28 cellular contexts compared by ENCODE assay signal in genomic region chr3:185411133-185411532, GRCh38.
"Had no signal": no experiment of that assay in that cellular context is flagged by ENCODE, and none has a peak within 500 bp of the region (broad histone marks: within the 10 kb centered on the region; RNA-seq: fewer than 3 reads in every experiment).

No MANE protein-coding gene starts in this region.

- H3K4me2 ChIP-seq: neural progenitor cell had no signal

- FAIRE-seq: TTC549 had no signal

- H3K4me3 ChIP-seq: gastroesophageal sphincter, neural progenitor cell, right lobe of liver, thoracic aorta, uterus had no signal

- H3K27ac ChIP-seq: gastroesophageal sphincter, neural progenitor cell, right lobe of liver, thoracic aorta, uterus, WERI-Rb-1 had no signal

- H3K27ac Mint-ChIP-seq: activated CD4-positive, alpha-beta memory T cell treated with anti-CD3 and anti-CD28 coated beads, Interleukin-2, amount 10 ng/mL, durations not matched to agents 7 days and 5 days; activated CD4-positive, alpha-beta T cell treated with anti-CD3 and anti-CD28 coated beads, Interleukin-2, amount 10 ng/mL, durations not matched to agents 7 days and 5 days; activated T-cell treated with anti-CD3 and anti-CD28 coated beads, Interleukin-2, amount 50 U/mL, for 24 hours; dendritic cell treated with granulocyte-macrophage colony-stimulating factor and Interleukin-4, amounts not matched to agents 40 ng/mL and 50 ng/mL, for 4 days; endodermal cell; natural killer cell; neural progenitor cell; stimulated activated naive CD8-positive, alpha-beta T cell treated with anti-CD3 and anti-CD28 coated beads, Interleukin-15, Interleukin-2, amounts not matched to agents 100 ng/mL and 50 ng/mL, for 24 hours; T-helper 1 cell treated with Interleukin-12 subunit alpha and Interleukin-12 subunit beta and Interleukin-4 antibody, amounts not matched to agents 30 μg/mL and 1 μg/mL, for 36 hours; type B pancreatic cell had no signal

- H3K4me3 Mint-ChIP-seq: activated CD4-positive, alpha-beta memory T cell treated with anti-CD3 and anti-CD28 coated beads, Interleukin-2, amount 10 ng/mL, durations not matched to agents 7 days and 5 days; activated CD4-positive, alpha-beta T cell treated with anti-CD3 and anti-CD28 coated beads, Interleukin-2, amount 10 ng/mL, durations not matched to agents 7 days and 5 days; activated T-cell treated with anti-CD3 and anti-CD28 coated beads, Interleukin-2, amount 50 U/mL, for 24 hours; central memory CD8-positive, alpha-beta T cell; dendritic cell treated with granulocyte-macrophage colony-stimulating factor and Interleukin-4, amounts not matched to agents 40 ng/mL and 50 ng/mL, for 4 days; endodermal cell; natural killer cell; neural progenitor cell; stimulated activated naive CD8-positive, alpha-beta T cell treated with anti-CD3 and anti-CD28 coated beads, Interleukin-15, Interleukin-2, amounts not matched to agents 100 ng/mL and 50 ng/mL, for 24 hours; T-helper 1 cell treated with Interleukin-12 subunit alpha and Interleukin-12 subunit beta and Interleukin-4 antibody, amounts not matched to agents 30 μg/mL and 1 μg/mL, for 36 hours; type B pancreatic cell had no signal

- H3K36me3 Mint-ChIP-seq: natural killer cell, neural progenitor cell, type B pancreatic cell had no signal

- H2AFZ ChIP-seq: neural progenitor cell had no signal

- H3K4me1 Mint-ChIP-seq: activated CD4-positive, alpha-beta memory T cell treated with anti-CD3 and anti-CD28 coated beads, Interleukin-2, amount 10 ng/mL, durations not matched to agents 7 days and 5 days; activated CD4-positive, alpha-beta T cell treated with anti-CD3 and anti-CD28 coated beads, Interleukin-2, amount 10 ng/mL, durations not matched to agents 7 days and 5 days; central memory CD8-positive, alpha-beta T cell; natural killer cell; neural progenitor cell had no signal

- H3K36me3 ChIP-seq: gastroesophageal sphincter, neural progenitor cell, right lobe of liver, thoracic aorta, uterus, WERI-Rb-1 had no signal

- DNase-seq: activated CD4-positive, alpha-beta memory T cell treated with anti-CD3 and anti-CD28 coated beads, Interleukin-2, amount 10 ng/mL, durations not matched to agents 7 days and 5 days; activated CD4-positive, alpha-beta T cell treated with anti-CD3 and anti-CD28 coated beads, Interleukin-2, amount 10 ng/mL, durations not matched to agents 7 days and 5 days; activated CD8-positive, alpha-beta memory T cell treated with anti-CD3 and anti-CD28 coated beads, Interleukin-2, amount 50 U/mL, for 48 hours; activated gamma-delta T cell treated with Interleukin-2 at 50 U/mL for 16 hours; activated naive CD4-positive, alpha-beta T cell treated with anti-CD3 and anti-CD28 coated beads, Interleukin-2, amount 50 U/mL, for 16 hours; activated T-cell treated with anti-CD3 and anti-CD28 coated beads, Interleukin-2, amount 50 U/mL, for 24 hours; amygdala; endodermal cell; head of caudate nucleus; hippocampal formation; kidney; left colon; natural killer cell; posterior cingulate gyrus; right lobe of liver; stimulated activated CD4-positive, alpha-beta T cell treated with anti-CD3 and anti-CD28 coated beads, Interleukin-4, amount 100 ng/mL, for 1 hour; T-helper 9 cell; uterus; WERI-Rb-1 had no signal

- H3K9me3 Mint-ChIP-seq: activated CD4-positive, alpha-beta memory T cell treated with anti-CD3 and anti-CD28 coated beads, Interleukin-2, amount 10 ng/mL, durations not matched to agents 7 days and 5 days; activated CD4-positive, alpha-beta T cell treated with anti-CD3 and anti-CD28 coated beads, Interleukin-2, amount 10 ng/mL, durations not matched to agents 7 days and 5 days; activated T-cell treated with anti-CD3 and anti-CD28 coated beads, Interleukin-2, amount 50 U/mL, for 24 hours; central memory CD8-positive, alpha-beta T cell; dendritic cell treated with granulocyte-macrophage colony-stimulating factor and Interleukin-4, amounts not matched to agents 40 ng/mL and 50 ng/mL, for 4 days; endodermal cell; natural killer cell; neural progenitor cell; stimulated activated naive CD8-positive, alpha-beta T cell treated with anti-CD3 and anti-CD28 coated beads, Interleukin-15, Interleukin-2, amounts not matched to agents 100 ng/mL and 50 ng/mL, for 24 hours; T-helper 1 cell treated with Interleukin-12 subunit alpha and Interleukin-12 subunit beta and Interleukin-4 antibody, amounts not matched to agents 30 μg/mL and 1 μg/mL, for 36 hours; type B pancreatic cell had no signal

- H3K9ac ChIP-seq: neural progenitor cell had no signal

- H3K4me1 ChIP-seq: gastroesophageal sphincter, neural progenitor cell, uterus had no signal

- H3K27me3 ChIP-seq: gastroesophageal sphincter, neural progenitor cell, right lobe of liver, uterus had no signal

- H3K9me3 ChIP-seq: gastroesophageal sphincter, right lobe of liver, thoracic aorta, uterus had no signal

- ATAC-seq: gastroesophageal sphincter, left colon, natural killer cell, right lobe of liver had no signal
